Comparison of ENCODE assay signal across 13 cellular contexts in the genomic region with DNA sequence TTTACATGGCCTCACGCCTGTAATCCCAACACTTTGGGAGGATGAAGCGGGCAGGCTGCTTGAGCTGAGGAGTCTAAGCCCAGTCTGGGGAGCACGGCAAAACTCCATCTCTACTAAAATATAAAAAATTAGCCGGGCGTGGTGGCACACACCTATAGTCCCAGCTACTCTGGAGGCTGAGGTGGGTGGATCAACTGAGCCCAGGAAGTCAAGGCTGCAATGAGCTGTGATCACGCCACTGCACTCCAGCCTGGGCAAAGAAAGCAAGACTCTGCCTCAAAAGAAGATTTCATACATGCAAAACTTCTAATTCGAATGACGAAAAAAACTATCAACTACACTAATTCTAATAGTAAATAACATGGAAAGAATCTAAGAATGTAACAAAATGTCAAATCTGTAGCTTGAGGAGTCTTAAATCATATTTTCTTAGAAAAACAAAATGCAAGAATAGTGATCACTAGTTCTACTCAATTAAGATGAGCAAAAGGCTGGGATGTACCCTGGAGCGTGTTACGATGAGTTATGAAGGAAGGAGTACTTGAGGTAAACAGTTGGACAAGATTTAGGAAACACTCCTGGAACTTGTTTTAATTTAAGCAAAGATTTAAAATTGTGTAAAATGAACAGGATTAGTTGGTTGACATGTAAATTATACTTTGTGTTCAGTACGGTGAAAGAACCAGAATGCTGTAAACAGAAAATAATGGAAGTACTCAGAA. TPM values are rescaled to one million over a fixed set of nuclear protein-coding genes. Genes with fewer than 3 reads are reported as not detected.
DNase-seq lines count a peak whose midpoint lies in the region; ATAC-seq and TF ChIP-seq lines count a peak whose summit lies in the region.
"Had no signal": no experiment of that assay in that cellular context is flagged by ENCODE, and none has a peak within 500 bp of the region (broad histone marks: within the 10 kb centered on the region; RNA-seq: fewer than 3 reads in every experiment).

No MANE protein-coding gene starts in this region.

- POLR2A ChIA-PET in AG04450 (lab: Yijun Ruan, JAX): no interaction called here
- POLR2A ChIA-PET in naive thymus-derived CD8-positive, alpha-beta T cell (lab: Charles Lee): interaction anchor here (1.1 kb wide), 1 partner anchor 37 kb away, joined by 3 read pairs; no protein-coding TSS in a partner anchor

- H3K4me2 ChIP-seq in GM23248 (ENCODE audit: unreplicated experiment): peak overlapping the region; percentile 33

- H3K4me3 Mint-ChIP-seq in naive thymus-derived CD8-positive, alpha-beta T cell: peak overlapping the region in 9 of 10 donors; percentile 24 to 76 (median 61)

- no peaks in the 10 kb centered on the region for H3K27me3 Mint-ChIP-seq in naive thymus-derived CD8-positive, alpha-beta T cell

- H3K4me1 Mint-ChIP-seq in naive thymus-derived CD8-positive, alpha-beta T cell: peaks cover 39 to 92% (median 82%) of the 10 kb centered on the region in 4 donors

- H3K36me3 Mint-ChIP-seq in naive thymus-derived CD8-positive, alpha-beta T cell: peaks cover 0 to 48% (median 0%) of the 10 kb centered on the region in 3 donors

- peaks cover 68% of the 10 kb centered on the region for H3K4me1 ChIP-seq in GM23248 (ENCODE audit: insufficient read depth)

- peaks cover 89% of the 10 kb centered on the region for H4K20me1 ChIP-seq in GM23248 (ENCODE audit: insufficient read depth)

- H3K9me3 Mint-ChIP-seq in naive thymus-derived CD8-positive, alpha-beta T cell: no peaks in the 10 kb centered on the region

- H3K79me2 ChIP-seq in GM23248 (ENCODE audit: insufficient read depth): peaks cover 100% of the 10 kb centered on the region

- DNase-seq in AG04450 (ENCODE audit: low read depth, low spot score) (no peak), GM23248 (no peak)
- no peak for DNase-seq in naive thymus-derived CD8-positive, alpha-beta T cell
- DNase-seq: brain microvascular endothelial cell, NCI-H1417 treated with DMSO at 0.1 percent for 48 hours, NCI-H69 had no signal

- H3K4me3 ChIP-seq in AG04450 (ENCODE audit: low read depth, low read length) (no peak overlapping the region), GM23248 (no peak overlapping the region)
- H3K4me3 ChIP-seq: SJSA1 had no signal

- peaks cover 62% of the 10 kb centered on the region for H3F3A ChIP-seq in GM23248 (ENCODE audit: insufficient read depth)

- H3K9me2 ChIP-seq in GM23248 (ENCODE audit: insufficient read depth): no peaks in the 10 kb centered on the region

- ATAC-seq in naive thymus-derived CD8-positive, alpha-beta T cell: peak in 1 of 2 donors; percentile 22
- ATAC-seq in HG03354 (IDR thresholded peaks at IDR 0.05; ENCODE audit: poor library complexity, severe bottlenecking, unreplicated experiment) (no peak), HG03139 (IDR thresholded peaks at IDR 0.05; ENCODE audit: unreplicated experiment) (no peak), GM21786 (IDR thresholded peaks at IDR 0.05; ENCODE audit: unreplicated experiment) (no peak), GM18873 (IDR thresholded peaks at IDR 0.05; ENCODE audit: low FRiP score, unreplicated experiment) (no peak)
- ATAC-seq: esophagus mucosa had no signal

- no peaks in the 10 kb centered on the region for H3K27me3 ChIP-seq in AG04450 (ENCODE audit: control insufficient read depth, insufficient read depth, low read length)
- no peaks in the 10 kb centered on the region for H3K27me3 ChIP-seq in GM23248 (replicated peaks; ENCODE audit: insufficient read depth)
- H3K27me3 ChIP-seq: brain microvascular endothelial cell, SJSA1 had no signal

- no peaks in the 10 kb centered on the region for H3K36me3 ChIP-seq in GM23248 (ENCODE audit: low read depth)
- H3K36me3 ChIP-seq: brain microvascular endothelial cell had no signal

- CTCF ChIA-PET in AG04450 (lab: Charles Lee): interaction anchor here (5.5 kb wide), 1 partner anchor 14 kb away, joined by 78 read pairs; no protein-coding TSS in a partner anchor

- TF ChIP-seq CTCF in AG04450 (IDR thresholded peaks at IDR 0.05; ENCODE audit: low read depth, low read length): no peak

- H3K9me3 ChIP-seq in AG04450 (ENCODE audit: control insufficient read depth, insufficient read depth, low read length) (no peaks in the 10 kb centered on the region), GM23248 (ENCODE audit: low read depth) (no peaks in the 10 kb centered on the region)
- H3K9me3 ChIP-seq: SJSA1 had no signal

- no peak overlapping the region for H3K9ac ChIP-seq in GM23248

- in situ Hi-C loops in GM23248 (cut with MboI): no loop called here

- WGBS in GM23248 (ENCODE audit: low coverage in 1 of 2, low lambda C conversion rate in 2 of 2, missing lambda C conversion rate in 2 of 2), 2 experiments: 81 to 83% methylated on average over 11 of the region's 11 CpGs

- peak overlapping the region; percentile 15 to 89 (median 47) for H3K27ac Mint-ChIP-seq in naive thymus-derived CD8-positive, alpha-beta T cell

- H3K27ac ChIP-seq in AG04450 (ENCODE audit: low read depth, low read length) (peak overlapping the region; percentile 21), GM23248 (peak overlapping the region; percentile 39; the same call in 1 of the 2 replicates), angular gyrus (ENCODE audit: low read depth, low read length) (peak overlapping the region; percentile 48)
- H3K27ac ChIP-seq: brain microvascular endothelial cell, SJSA1 had no signal

- H2AFZ ChIP-seq in GM23248: no peak overlapping the region

RNA-seq across cellular contexts. Expression of gene YWHAE, which starts 20.7 kb away (rescaled TPM):
- 884 and 1,187 TPM in 2 replicates for polyA plus RNA-seq in AG04450 (2011; rRNA removed)
- polyA minus RNA-seq in AG04450 (2011; rRNA and poly(A)+ RNA removed): 735 and 802 TPM in 2 replicates
- total RNA-seq in GM23248 (2014; rRNA removed; shearing (Covaris generic)): 255 and 287 TPM in 2 replicates
- 599 and 605 TPM in 2 replicates for polyA plus RNA-seq in GM23248 (2016; fragmentation: Nextera tagmentation; extraction: Ambion mirVana)
- total RNA-seq in naive thymus-derived CD8-positive, alpha-beta T cell: 100 to 1,000 TPM; 114 to 122 TPM
- 10 to 100 TPM; 28.3 to 34.2 (median 34.0) TPM for polyA plus RNA-seq in naive thymus-derived CD8-positive, alpha-beta T cell

Comparison
In these comparisons a context has a peak if more than half of its experiments do, and no peak if none do; other contexts are left out.
1. RNA of gene YWHAE, which starts 20.7 kb away (polyA plus RNA-seq): 884 to 1,187 TPM in AG04450 and 599 to 605 TPM in GM23248; 28.3 to 34.2 TPM in naive thymus-derived CD8-positive, alpha-beta T cell; every median in the first group is over 10 times any median in the second.
2. Peak in every context shown above with its lines, with median percentiles within 50 percentile points of each other: H3K27ac ChIP-seq.